In genomic region chr12:46808317-46808716, GRCh38 we compare ENCODE assay signal across 11 cellular contexts. TPM values are rescaled to one million over a fixed set of nuclear protein-coding genes. Genes with fewer than 3 reads are reported as not detected.
"Had no signal": no experiment of that assay in that cellular context is flagged by ENCODE, and none has a peak within 500 bp of the region (broad histone marks: within the 10 kb centered on the region; RNA-seq: fewer than 3 reads in every experiment).

No MANE protein-coding gene starts in this region.

- H3K4me3 Mint-ChIP-seq: HFFc6 had no signal

- H3K9me3 Mint-ChIP-seq: HFFc6 had no signal

- FAIRE-seq: K562 had no signal

- H3K36me3 ChIP-seq: HAP-1 had no signal

- ATAC-seq: HCT116, K562 had no signal

- H3K9me3 ChIP-seq: HAP-1 had no signal

- H2AFZ ChIP-seq: GM23248 had no signal

- H3K27ac Mint-ChIP-seq: HFFc6 had no signal

- H3K27ac ChIP-seq: GM23248, HL-60 had no signal

- DNase-seq: GM23248, GOT3, H7, HFFc6, IMR-90, KG1 had no signal

- H3K9ac ChIP-seq: GM23248 had no signal

- H3K4me3 ChIP-seq: GM23248, HAP-1, K562 had no signal

- H3K4me1 ChIP-seq: HAP-1 had no signal

RNA-seq across cellular contexts. Expression of gene SLC38A4, which starts 17.5 kb away (rescaled TPM):
- total RNA-seq: HT1080 had no signal
- polyA plus RNA-seq: K562 had no signal
